Comparison of ENCODE assay signal across 30 cellular contexts in the genomic region with DNA sequence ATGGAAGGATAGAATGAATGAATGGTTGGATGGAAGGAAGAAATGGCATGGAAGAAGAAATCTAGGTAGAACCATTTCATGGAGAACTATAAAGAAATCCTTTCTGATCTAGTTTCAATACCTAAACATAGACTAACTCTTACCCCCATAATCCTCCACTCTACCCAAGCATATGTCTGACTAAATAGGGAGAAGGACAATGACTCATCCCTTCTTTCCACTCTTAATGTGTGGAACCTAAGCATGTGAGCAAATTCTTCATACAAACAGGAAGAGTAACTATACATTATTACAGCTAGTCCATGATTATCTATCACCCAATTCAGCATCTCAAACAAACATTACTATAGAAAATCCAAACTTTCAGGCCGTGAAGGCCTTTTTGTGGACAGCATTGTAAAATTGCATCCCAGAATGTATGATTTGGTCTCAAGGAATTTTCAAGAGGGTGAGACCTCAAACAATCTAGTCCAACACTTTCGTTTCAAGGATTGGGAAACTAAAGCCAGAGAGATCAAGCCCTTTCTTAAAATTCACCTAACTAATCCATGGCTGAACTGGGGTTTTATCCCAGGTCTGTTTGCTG. TPM values are rescaled to one million over a fixed set of nuclear protein-coding genes. Genes with fewer than 3 reads are reported as not detected.
A peak's percentile ranks its signal among the peaks of the same experiment; 100 is the strongest.
DNase-seq lines count a peak whose midpoint lies in the region; ATAC-seq, FAIRE-seq and TF ChIP-seq lines count a peak whose summit lies in the region.
"Had no signal": no experiment of that assay in that cellular context is flagged by ENCODE, and none has a peak within 500 bp of the region (broad histone marks: within the 10 kb centered on the region; RNA-seq: fewer than 3 reads in every experiment).

No MANE protein-coding gene starts in this region.

- peaks cover 0 to 6% (median 0%) of the 10 kb centered on the region in 3 experiments; a peak in 3 of 7 replicates for H3K36me3 Mint-ChIP-seq in H9 (ENCODE audit: insufficient read depth in 1 of 3, low read depth in 3 of 3)

- TF ChIP-seq RAD21 in A549 (conservative IDR thresholded peaks at IDR 0.05 in 1 of 2, IDR thresholded peaks at IDR 0.05 in 1 of 2), result no peak

- no peak overlapping the region for H4K8ac ChIP-seq in H9 (replicated peaks; ENCODE audit: insufficient read length, low read depth, low read length)

- H4K91ac ChIP-seq in H9 (ENCODE audit: insufficient read length, low read depth, low read length), result no peak overlapping the region

- WGBS in A549 (ENCODE audit: missing lambda C conversion rate), result 12% methylated on average over 2 of the region's 2 CpGs
- 42 to 61% methylated on average over 2 of the region's 2 CpGs for WGBS in GM23248 (ENCODE audit: low coverage in 1 of 2, low lambda C conversion rate in 2 of 2, missing lambda C conversion rate in 2 of 2), 2 experiments
- no CpG with 5 or more reads among the region's 2 CpGs for WGBS in H9 (ENCODE audit: extremely low coverage, insufficient read length, low lambda C conversion rate)

- no peak for FAIRE-seq in A549 (lab: Jason Lieb, UNC)
- FAIRE-seq: GM12892, GM19239, HTR-8/SVneo had no signal

- H4K20me1 ChIP-seq in GM23248 (ENCODE audit: insufficient read depth) (no peaks in the 10 kb centered on the region), fibroblast of lung (ENCODE audit: control insufficient read depth, extremely low read depth, insufficient read depth, low read length) (no peaks in the 10 kb centered on the region), H9 (ENCODE audit: control insufficient read depth, insufficient read depth, insufficient read length) (no peaks in the 10 kb centered on the region)

- no peak overlapping the region for H3K18ac ChIP-seq in H9 (ENCODE audit: insufficient read length, low read depth, low read length)

- H3K4me2 ChIP-seq in A549, result no peak overlapping the region
- H3K4me2 ChIP-seq in GM23248 (ENCODE audit: unreplicated experiment), result no peak overlapping the region
- no peak overlapping the region for H3K4me2 ChIP-seq in fibroblast of lung (ENCODE audit: extremely low read depth, insufficient read depth, low read length)
- no peak overlapping the region for H3K4me2 ChIP-seq in H9 (ENCODE audit: insufficient read depth, insufficient read length, low read length)

- CTCF ChIA-PET in A549 (lab: Yijun Ruan, JAX), result no interaction called here

- H2BK20ac ChIP-seq in H9 (ENCODE audit: low read depth, low read length, poor library complexity, severe bottlenecking), result no peak overlapping the region

- no peak overlapping the region for H3K27ac ChIP-seq in A549
- no peak overlapping the region for H3K27ac ChIP-seq in GM23248
- no peak overlapping the region for H3K27ac ChIP-seq in fibroblast of lung (ENCODE audit: insufficient read depth, low read length)
- H3K27ac ChIP-seq in H9 (ENCODE audit: insufficient read length, low read depth, low read length), result no peak overlapping the region
- no peak overlapping the region for H3K27ac ChIP-seq in gastrocnemius medialis
- H3K27ac ChIP-seq in lower lobe of right lung, result no peak overlapping the region
- H3K27ac ChIP-seq: parathyroid adenoma, right lobe of liver had no signal

- H3K79me2 ChIP-seq in GM23248 (ENCODE audit: insufficient read depth), result no peaks in the 10 kb centered on the region
- H3K79me2 ChIP-seq in fibroblast of lung (ENCODE audit: control insufficient read depth, insufficient read depth, low read length), result no peaks in the 10 kb centered on the region
- H3K79me2 ChIP-seq in H9 (ENCODE audit: insufficient read depth, low read length), result no peaks in the 10 kb centered on the region
- H3K79me2 ChIP-seq: parathyroid adenoma had no signal

- peaks cover 7% of the 10 kb centered on the region for H3F3A ChIP-seq in GM23248 (ENCODE audit: insufficient read depth)

- no peak for ATAC-seq in A549
- no peak for ATAC-seq in gastrocnemius medialis
- no peak for ATAC-seq in lower lobe of right lung
- ATAC-seq: left lobe of liver, right lobe of liver had no signal

- H2BK12ac ChIP-seq in H9 (ENCODE audit: insufficient read length, low read depth, low read length), result no peak overlapping the region

- no peak overlapping the region for H3T11ph ChIP-seq in H9 (ENCODE audit: low read length)

- H3K56ac ChIP-seq in H9 (ENCODE audit: insufficient read length, low read depth, low read length), result no peak overlapping the region

- no peak overlapping the region for H3K4me3 Mint-ChIP-seq in H9
- H3K4me3 Mint-ChIP-seq: activated CD4-positive, alpha-beta T cell treated with anti-CD3 and anti-CD28 coated beads, Interleukin-2, amount 10 ng/mL, durations not matched to agents 7 days and 5 days; central memory CD8-positive, alpha-beta T cell; mesothelial cell of epicardium; nephron had no signal

- TF ChIP-seq POLR2A in A549 (IDR thresholded peaks at IDR 0.05; ENCODE audit: low read length), result no peak
- no peak for TF ChIP-seq POLR2A in gastrocnemius medialis (IDR thresholded peaks at IDR 0.05)

- no peak overlapping the region for H4K5ac ChIP-seq in H9 (ENCODE audit: insufficient read length, low read depth, low read length)

- no peak for TF ChIP-seq EP300 in A549 (IDR thresholded peaks at IDR 0.05)

- no peak overlapping the region for H2BK5ac ChIP-seq in H9 (ENCODE audit: insufficient read length, low read length)

- H3K27me3 ChIP-seq in GM23248 (replicated peaks; ENCODE audit: insufficient read depth) (no peaks in the 10 kb centered on the region), fibroblast of lung (ENCODE audit: control insufficient read depth, insufficient read depth, low read length) (no peaks in the 10 kb centered on the region), H9 (ENCODE audit: insufficient read depth, low read length) (no peaks in the 10 kb centered on the region), gastrocnemius medialis (no peaks in the 10 kb centered on the region), lower lobe of right lung (ENCODE audit: low read depth) (no peaks in the 10 kb centered on the region)
- H3K27me3 ChIP-seq: right lobe of liver had no signal

- H2AK5ac ChIP-seq in H9 (ENCODE audit: insufficient read length, low read length), result no peak overlapping the region

- H3K9me3 Mint-ChIP-seq in H9, result peaks cover 4% of the 10 kb centered on the region in 2 experiments; a peak in 3 of 5 replicates
- H3K9me3 Mint-ChIP-seq: central memory CD8-positive, alpha-beta T cell had no signal

- H3K27me3 Mint-ChIP-seq in H9 (ENCODE audit: low read depth), result no peaks in the 10 kb centered on the region
- H3K27me3 Mint-ChIP-seq: activated CD4-positive, alpha-beta T cell treated with anti-CD3 and anti-CD28 coated beads, Interleukin-2, amount 10 ng/mL, durations not matched to agents 7 days and 5 days; central memory CD8-positive, alpha-beta T cell had no signal

- no peak overlapping the region for H3K14ac ChIP-seq in H9 (ENCODE audit: insufficient read depth, low read length)

- H3K9me3 ChIP-seq in A549 (no peaks in the 10 kb centered on the region), GM23248 (ENCODE audit: low read depth) (no peaks in the 10 kb centered on the region), fibroblast of lung (ENCODE audit: control insufficient read depth, insufficient read depth, low read depth, low read length) (no peaks in the 10 kb centered on the region), H9 (ENCODE audit: control insufficient read depth, low read depth, low read length) (no peaks in the 10 kb centered on the region), gastrocnemius medialis (no peaks in the 10 kb centered on the region), lower lobe of right lung (no peaks in the 10 kb centered on the region)
- H3K9me3 ChIP-seq: right lobe of liver had no signal

- H3K23ac ChIP-seq in H9 (ENCODE audit: insufficient read length, low read depth, low read length), result no peak overlapping the region

- H3K9me2 ChIP-seq in GM23248 (ENCODE audit: insufficient read depth), result 0 out of 2 replicates have a peak, but pooled peaks cover 2% of the 10 kb centered on the region

- no peaks in the 10 kb centered on the region for H3K36me3 ChIP-seq in GM23248 (ENCODE audit: low read depth)
- no peaks in the 10 kb centered on the region for H3K36me3 ChIP-seq in fibroblast of lung (ENCODE audit: control insufficient read depth, insufficient read depth, low read length)
- no peaks in the 10 kb centered on the region for H3K36me3 ChIP-seq in gastrocnemius medialis
- no peaks in the 10 kb centered on the region for H3K36me3 ChIP-seq in lower lobe of right lung
- H3K36me3 ChIP-seq: right lobe of liver had no signal

- no peak overlapping the region for H2BK15ac ChIP-seq in H9 (ENCODE audit: low read depth, low read length)

- H2BK120ac ChIP-seq in H9 (ENCODE audit: low read depth, low read length, poor library complexity, severe bottlenecking), result no peak overlapping the region

- no peak overlapping the region for H2AFZ ChIP-seq in GM23248
- no peak overlapping the region for H2AFZ ChIP-seq in fibroblast of lung (ENCODE audit: low read length)
- no peak overlapping the region for H2AFZ ChIP-seq in H9 (ENCODE audit: low read length)
- H2AFZ ChIP-seq: parathyroid adenoma had no signal

- H3K23me2 ChIP-seq in H9 (ENCODE audit: insufficient read length, low read depth, low read length, poor library complexity, severe bottlenecking), result no peaks in the 10 kb centered on the region

- DNase-seq in A549 (ENCODE audit: low read depth in 1 of 2, low spot score in 1 of 2) (no peak), GM23248 (peak; percentile 54), OCI-M1 (lab: John Stamatoyannopoulos, UW) (peak; percentile 1), fibroblast of lung (ENCODE audit: low read depth in 2 of 2) (peak; percentile 36 to 37), H9 (no peak), gastrocnemius medialis (no peak), lower lobe of right lung (no peak), A172 (ENCODE audit: low spot score) (no peak)
- DNase-seq: ACHN; activated CD4-positive, alpha-beta T cell treated with anti-CD3 and anti-CD28 coated beads, Interleukin-2, amount 10 ng/mL, durations not matched to agents 7 days and 5 days; activated CD8-positive, alpha-beta memory T cell treated with anti-CD3 and anti-CD28 coated beads, Interleukin-2, amount 50 U/mL, for 48 hours; activated gamma-delta T cell; amygdala; C1 segment of cervical spinal cord; GOT3; NCI-H1694 treated with DMSO at 0.1 percent for 48 hours; NCI-H526 treated with DMSO at 0.1 percent for 48 hours; right lobe of liver; SIG-M5; substantia nigra had no signal

- H3K9ac ChIP-seq in GM23248 (no peak overlapping the region), fibroblast of lung (ENCODE audit: insufficient read depth, low read length) (no peak overlapping the region), H9 (ENCODE audit: extremely low read depth, insufficient read length, low read length) (no peak overlapping the region)
- H3K9ac ChIP-seq: parathyroid adenoma had no signal

- H3K4me1 ChIP-seq in A549 (peaks cover 3% of the 10 kb centered on the region; the same call in 1 of the 3 replicates), GM23248 (ENCODE audit: insufficient read depth) (peaks cover 9% of the 10 kb centered on the region; the same call in 1 of the 2 replicates), fibroblast of lung (ENCODE audit: control insufficient read depth, extremely low read depth, insufficient read depth, low read length) (peaks cover 6% of the 10 kb centered on the region), H9 (ENCODE audit: insufficient read depth, low read length) (no peaks in the 10 kb centered on the region), gastrocnemius medialis (no peaks in the 10 kb centered on the region), lower lobe of right lung (peaks cover 11% of the 10 kb centered on the region)
- H3K4me1 ChIP-seq: right lobe of liver had no signal

- H3K27ac Mint-ChIP-seq in H9, result no peak overlapping the region
- H3K27ac Mint-ChIP-seq: activated CD4-positive, alpha-beta T cell treated with anti-CD3 and anti-CD28 coated beads, Interleukin-2, amount 10 ng/mL, durations not matched to agents 7 days and 5 days; mesothelial cell of epicardium; nephron had no signal

- in situ Hi-C loops in GM23248 (cut with MboI) (no loop called here), gastrocnemius medialis (cut with MboI; ENCODE audit: low sequenced_read_pairs in 4 of 4) (no loop called here)

- no peaks in the 10 kb centered on the region for H3K79me1 ChIP-seq in H9 (ENCODE audit: insufficient read depth, low read depth, low read length, poor library complexity, severe bottlenecking)

- POLR2A ChIA-PET in A549 (lab: Yijun Ruan, JAX), result no interaction called here

- no peak overlapping the region for H3K4ac ChIP-seq in H9 (ENCODE audit: low read depth, low read length)

- TF ChIP-seq CTCF in A549 (IDR thresholded peaks at IDR 0.05) (no peak), fibroblast of lung (conservative IDR thresholded peaks at IDR 0.05 in 1 of 2, IDR thresholded peaks at IDR 0.05 in 1 of 2; ENCODE audit: low read depth in 1 of 2, low read length in 2 of 2) (no peak), H9 (conservative IDR thresholded peaks at IDR 0.05) (no peak), gastrocnemius medialis (IDR thresholded peaks at IDR 0.05 in 4 of 5, conservative IDR thresholded peaks at IDR 0.05 in 1 of 5) (no peak), lower lobe of right lung (IDR thresholded peaks at IDR 0.05) (no peak)

- H3K4me1 Mint-ChIP-seq in H9, result no peaks in the 10 kb centered on the region
- H3K4me1 Mint-ChIP-seq: activated CD4-positive, alpha-beta T cell treated with anti-CD3 and anti-CD28 coated beads, Interleukin-2, amount 10 ng/mL, durations not matched to agents 7 days and 5 days; central memory CD8-positive, alpha-beta T cell had no signal

- intact Hi-C loops in gastrocnemius medialis (cut with DNase I; ENCODE audit: low total_unique reads) (no loop called here), lower lobe of right lung (cut with DNase I) (no loop called here)

- H3K4me3 ChIP-seq in A549 (no peak overlapping the region), GM23248 (no peak overlapping the region), fibroblast of lung (replicated peaks in 1 of 4; ENCODE audit: control extremely low read depth in 1 of 4, insufficient read depth in 1 of 4, low read depth in 3 of 4, low read length in 4 of 4) (no peak overlapping the region), gastrocnemius medialis (no peak overlapping the region), lower lobe of right lung (no peak overlapping the region)
- H3K4me3 ChIP-seq: right lobe of liver had no signal

RNA-seq across cellular contexts. Expression of gene C1QTNF7, which starts 11.2 kb away (rescaled TPM):
- polyA plus RNA-seq in A549 (2011; rRNA removed) (not detected in 2 replicates), A549 (2017; fragmentation: RNase III; extraction: RNeasy Plus Mini Kit Qiagen cat#74134 plus additional on column Dnase treatment) (not detected in 3 replicates), GM23248 (2016; fragmentation: Nextera tagmentation; extraction: Ambion mirVana) (not detected in 2 replicates), fibroblast of lung (2.8 and 4.9 TPM in 2 replicates)
- polyA plus RNA-seq in A549 (2012; cell fraction: cytosol; rRNA removed), result not detected in 2 replicates
- polyA plus RNA-seq in A549 (2012; cell fraction: nucleus; rRNA removed), result not detected in 2 replicates
- polyA minus RNA-seq in A549 (2011; rRNA and poly(A)+ RNA removed), result not detected in 2 replicates
- not detected in 2 replicates for total RNA-seq in GM23248 (2014; rRNA removed; shearing (Covaris generic))
- total RNA-seq in fibroblast of lung (1.5 and 3.0 TPM in 2 replicates), H9 (2021) (not detected in 2 replicates), gastrocnemius medialis (10 to 100 TPM in 1 of 4 donors, under 1 TPM in 3; 0.29 to 11.6 (median 0.72) TPM), lower lobe of right lung (10.7 TPM)
- polyA plus RNA-seq in fibroblast of lung (2012), result 0.77 and 2.7 TPM in 2 replicates
- 0.75 TPM in 1 of 2 replicates, not detected in the other for polyA minus RNA-seq in fibroblast of lung (ENCODE audit: low replicate concordance)
- not detected in 2 replicates for total RNA-seq in A172 (2014; rRNA removed; shearing (Covaris generic))
- total RNA-seq: activated CD4-positive, alpha-beta T cell treated with anti-CD3 and anti-CD28 coated beads, Interleukin-2, amount 10 ng/mL, durations not matched to agents 7 days and 5 days; epithelial cell of proximal tubule; T-helper 1 cell treated with Interleukin-12 subunit alpha and Interleukin-12 subunit beta and Interleukin-4 antibody, amounts not matched to agents 30 ng/mL and 1 ng/mL, for 36 hours had no signal

RNA-seq across cellular contexts. Expression of gene CC2D2A, which starts 30.6 kb away (rescaled TPM):
- polyA plus RNA-seq in A549 (2011; rRNA removed) (18.8 and 23.3 TPM in 2 replicates), A549 (2017; fragmentation: RNase III; extraction: RNeasy Plus Mini Kit Qiagen cat#74134 plus additional on column Dnase treatment) (10.1 to 11.3 TPM (median 10.7 TPM) in 3 replicates), GM23248 (2016; fragmentation: Nextera tagmentation; extraction: Ambion mirVana) (11.5 and 12.2 TPM in 2 replicates), fibroblast of lung (36.0 and 41.6 TPM in 2 replicates)
- 6.7 and 7.3 TPM in 2 replicates for polyA plus RNA-seq in A549 (2012; cell fraction: cytosol; rRNA removed)
- polyA plus RNA-seq in A549 (2012; cell fraction: nucleus; rRNA removed), result 6.0 and 8.9 TPM in 2 replicates
- 11.8 and 13.5 TPM in 2 replicates for polyA minus RNA-seq in A549 (2011; rRNA and poly(A)+ RNA removed)
- total RNA-seq in GM23248 (2014; rRNA removed; shearing (Covaris generic)), result 10.2 and 19.5 TPM in 2 replicates
- total RNA-seq in fibroblast of lung (26.5 and 30.9 TPM in 2 replicates), H9 (2021) (10.4 and 13.5 TPM in 2 replicates), gastrocnemius medialis (1 to 10 TPM; 1.1 to 4.0 (median 2.9) TPM), lower lobe of right lung (21.2 TPM)
- polyA plus RNA-seq in fibroblast of lung (2012), result 27.1 and 31.7 TPM in 2 replicates
- polyA minus RNA-seq in fibroblast of lung (ENCODE audit: low replicate concordance), result 5.2 and 19.6 TPM in 2 replicates
- total RNA-seq in A172 (2014; rRNA removed; shearing (Covaris generic)), result 6.4 and 16.1 TPM in 2 replicates
- total RNA-seq: activated CD4-positive, alpha-beta T cell treated with anti-CD3 and anti-CD28 coated beads, Interleukin-2, amount 10 ng/mL, durations not matched to agents 7 days and 5 days; T-helper 1 cell treated with Interleukin-12 subunit alpha and Interleukin-12 subunit beta and Interleukin-4 antibody, amounts not matched to agents 30 ng/mL and 1 ng/mL, for 36 hours had no signal

Comparison
In these comparisons a context has a peak if more than half of its experiments do, and no peak if none do; other contexts are left out.
1. DNase-seq: peak in GM23248 (single experiment), OCI-M1 (single experiment) and fibroblast of lung (2 of 2); none in A549 (0 of 2), H9 (single experiment), gastrocnemius medialis (0 of 2), lower lobe of right lung (single experiment) and A172 (single experiment).